Comparison of ENCODE assay signal across 10 cellular contexts in genomic region chr1:3219005-3219724, GRCh38.
DNase-seq lines count a peak whose midpoint lies in the region; ATAC-seq and TF ChIP-seq lines count a peak whose summit lies in the region.
"Had no signal": no experiment of that assay in that cellular context is flagged by ENCODE, and none has a peak within 500 bp of the region (broad histone marks: within the 10 kb centered on the region; RNA-seq: fewer than 3 reads in every experiment).

No MANE protein-coding gene starts in this region.

- H3K4me1 ChIP-seq in BE2C (no peaks in the 10 kb centered on the region), adipocyte (ENCODE audit: control insufficient read depth, insufficient read depth, low read length) (peaks cover 21% of the 10 kb centered on the region)

- H3K36me3 ChIP-seq in BE2C (no peaks in the 10 kb centered on the region), adipocyte (ENCODE audit: control insufficient read depth, insufficient read depth, low read length, severe bottlenecking) (no peaks in the 10 kb centered on the region)

- intact Hi-C loops in Right ventricle myocardium inferior (cut with DNase I), result no loop called here

- H3K9ac ChIP-seq in adipocyte (ENCODE audit: low read length), result no peak overlapping the region

- H3K4me3 ChIP-seq in BE2C (ENCODE audit: low read depth, low read length) (peak overlapping the region; percentile 8; the same call in 1 of the 2 replicates), adipocyte (ENCODE audit: low read length) (peak overlapping the region; percentile 50)

- DNase-seq in BE2C (peak; percentile 15), adipocyte (ENCODE audit: low read depth) (peak; percentile 45), Right ventricle myocardium inferior (ENCODE audit: missing footprints) (peak; percentile 88), non-pigmented ciliary epithelial cell (ENCODE audit: low read depth) (peak; percentile 3), NCI-H748 (lab: John Stamatoyannopoulos, UW; ENCODE audit: unreplicated experiment) (no peak), NCI-H1417 (lab: John Stamatoyannopoulos, UW) (no peak), NCI-H524 (lab: John Stamatoyannopoulos, UW) (no peak)
- no peak for DNase-seq in stimulated activated CD4-positive, alpha-beta T cell treated with anti-CD3 and anti-CD28 coated beads, Interleukin-1b, Interleukin-23, amount 100 ng/mL, for 48 hours
- DNase-seq: activated CD8-positive, alpha-beta memory T cell treated with anti-CD3 and anti-CD28 coated beads, Interleukin-2, amount 50 U/mL, for 4 hours; stimulated activated CD4-positive, alpha-beta T cell treated with anti-CD3 and anti-CD28 coated beads, Interleukin-4, amount 100 ng/mL, for 1 hour had no signal

- no peaks in the 10 kb centered on the region for H3K9me3 ChIP-seq in BE2C
- H3K9me3 ChIP-seq in adipocyte (ENCODE audit: control insufficient read depth, low read length), result no peaks in the 10 kb centered on the region

- H3K27me3 ChIP-seq in BE2C, result peaks cover 16% of the 10 kb centered on the region
- H3K27me3 ChIP-seq in adipocyte (replicated peaks; ENCODE audit: control insufficient read depth, insufficient read depth, low read length), result peaks cover 71% of the 10 kb centered on the region

- peak; percentile 86 for ATAC-seq in Right ventricle myocardium inferior

- TF ChIP-seq CTCF in BE2C (IDR thresholded peaks at IDR 0.05; ENCODE audit: low read depth, low read length), result no peak

Comparison
In these comparisons a context has a peak if more than half of its experiments do, and no peak if none do; other contexts are left out.
1. DNase-seq: peak in BE2C (single experiment), adipocyte (single experiment), Right ventricle myocardium inferior (single experiment) and non-pigmented ciliary epithelial cell (single experiment); none in NCI-H748 (single experiment), NCI-H1417 (0 of 3), NCI-H524 (0 of 2) and stimulated activated CD4-positive, alpha-beta T cell treated with anti-CD3 and anti-CD28 coated beads, Interleukin-1b, Interleukin-23, amount 100 ng/mL, for 48 hours (single experiment).